ENCODE assay signal across 34 cellular contexts in the genomic region with DNA sequence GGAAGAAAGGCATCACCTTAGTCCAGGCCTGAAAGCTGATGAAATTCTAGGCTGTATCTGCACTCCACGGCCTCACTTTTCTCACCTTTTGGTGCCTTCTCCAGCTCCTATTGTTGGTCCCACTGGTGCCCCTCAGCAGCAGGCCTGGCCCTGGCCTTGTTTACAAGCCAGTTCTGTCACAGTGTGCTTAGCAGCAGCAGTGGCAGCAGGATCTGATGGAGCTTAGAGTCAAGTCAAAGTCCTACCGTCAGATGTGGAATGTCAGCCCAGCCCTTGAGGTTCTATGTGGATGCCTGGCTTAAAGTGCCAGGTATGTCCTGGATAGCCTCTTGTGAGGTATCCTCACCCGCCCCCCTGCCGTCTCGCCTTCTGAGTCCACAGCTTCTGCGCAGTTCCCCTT.
"Had no signal": no experiment of that assay in that cellular context is flagged by ENCODE, and none has a peak within 500 bp of the region (broad histone marks: within the 10 kb centered on the region; RNA-seq: fewer than 3 reads in every experiment).

No MANE protein-coding gene starts in this region.

- H3K9me3 ChIP-seq: adrenal gland, body of pancreas, esophagus muscularis mucosa, gastrocnemius medialis had no signal

- ATAC-seq: activated CD4-positive, CD25-positive, alpha-beta regulatory T cell treated with anti-CD3 and anti-CD28 coated beads, Interleukin-2, amount 50 U/mL, for 24 hours; activated CD8-positive, alpha-beta T cell treated with anti-CD3 and anti-CD28 coated beads for 36 hours; activated naive CD8-positive, alpha-beta T cell treated with anti-CD3 and anti-CD28 coated beads, Interleukin-2, amount 50 U/mL, for 24 hours; activated T-cell treated with anti-CD3 and anti-CD28 coated beads, Interleukin-2, amount 50 U/mL, for 4 hours; activated T-helper 17 cell treated with anti-CD3 and anti-CD28 coated beads, Interleukin-2, amount 50 U/mL, for 72 hours; body of pancreas; effector memory CD8-positive, alpha-beta T cell; foreskin keratinocyte; gastrocnemius medialis; T-cell; T-helper 17 cell had no signal

- H3K9me3 Mint-ChIP-seq: activated B cell treated with CpG ODN at 0.5 μM for 24 hours; activated CD8-positive, alpha-beta T cell treated with anti-CD3 and anti-CD28 coated beads for 36 hours; activated naive CD4-positive, alpha-beta T cell treated with anti-CD3 and anti-CD28 coated beads for 36 hours; activated naive CD4-positive, alpha-beta T cell treated with anti-CD3 and anti-CD28 coated beads, Interleukin-2, amount 50 U/mL, for 24 hours; activated naive CD8-positive, alpha-beta T cell treated with anti-CD3 and anti-CD28 coated beads for 36 hours; activated T-cell treated with anti-CD3 and anti-CD28 coated beads, Interleukin-2, amount 50 U/mL, for 4 hours; activated T-helper 17 cell treated with anti-CD3 and anti-CD28 coated beads, Interleukin-2, amount 50 U/mL, for 72 hours; effector memory CD8-positive, alpha-beta T cell; T-helper 2 cell treated with Interferon-gamma antibody and Interleukin-4, amounts not matched to agents 5 μg/mL and 100 μg/mL, for 36 hours had no signal

- H3K36me3 ChIP-seq: adrenal gland, esophagus muscularis mucosa, gastrocnemius medialis, WERI-Rb-1 had no signal

- FAIRE-seq: colon had no signal

- H3K4me3 Mint-ChIP-seq: activated B cell treated with CpG ODN at 0.5 μM for 24 hours; activated CD8-positive, alpha-beta T cell treated with anti-CD3 and anti-CD28 coated beads for 36 hours; activated naive CD4-positive, alpha-beta T cell treated with anti-CD3 and anti-CD28 coated beads for 36 hours; activated naive CD4-positive, alpha-beta T cell treated with anti-CD3 and anti-CD28 coated beads, Interleukin-2, amount 50 U/mL, for 24 hours; activated naive CD8-positive, alpha-beta T cell treated with anti-CD3 and anti-CD28 coated beads for 36 hours; activated naive CD8-positive, alpha-beta T cell treated with anti-CD3 and anti-CD28 coated beads, Interleukin-2, amount 50 U/mL, for 24 hours; activated T-cell treated with anti-CD3 and anti-CD28 coated beads, Interleukin-2, amount 50 U/mL, for 4 hours; activated T-helper 17 cell treated with anti-CD3 and anti-CD28 coated beads, Interleukin-2, amount 50 U/mL, for 72 hours; effector memory CD8-positive, alpha-beta T cell; T-cell; T-helper 17 cell; T-helper 2 cell treated with Interferon-gamma antibody and Interleukin-4, amounts not matched to agents 5 μg/mL and 100 μg/mL, for 36 hours had no signal

- H3K27ac Mint-ChIP-seq: activated B cell treated with CpG ODN at 0.5 μM for 24 hours; activated CD8-positive, alpha-beta T cell treated with anti-CD3 and anti-CD28 coated beads for 36 hours; activated naive CD4-positive, alpha-beta T cell treated with anti-CD3 and anti-CD28 coated beads for 36 hours; activated naive CD4-positive, alpha-beta T cell treated with anti-CD3 and anti-CD28 coated beads, Interleukin-2, amount 50 U/mL, for 24 hours; activated naive CD8-positive, alpha-beta T cell treated with anti-CD3 and anti-CD28 coated beads for 36 hours; activated naive CD8-positive, alpha-beta T cell treated with anti-CD3 and anti-CD28 coated beads, Interleukin-2, amount 50 U/mL, for 24 hours; activated T-helper 17 cell treated with anti-CD3 and anti-CD28 coated beads, Interleukin-2, amount 50 U/mL, for 72 hours; effector memory CD8-positive, alpha-beta T cell; T-cell; T-helper 17 cell; T-helper 2 cell treated with Interferon-gamma antibody and Interleukin-4, amounts not matched to agents 5 μg/mL and 100 μg/mL, for 36 hours had no signal

- H3K4me3 ChIP-seq: adrenal gland, body of pancreas, esophagus muscularis mucosa, gastrocnemius medialis had no signal

- H3K27me3 ChIP-seq: adrenal gland, body of pancreas, esophagus muscularis mucosa, gastrocnemius medialis had no signal

- H3K27ac ChIP-seq: adrenal gland, body of pancreas, esophagus muscularis mucosa, foreskin keratinocyte, gastrocnemius medialis, WERI-Rb-1 had no signal

- H3K4me1 Mint-ChIP-seq: activated B cell treated with CpG ODN at 0.5 μM for 24 hours; activated naive CD4-positive, alpha-beta T cell treated with anti-CD3 and anti-CD28 coated beads, Interleukin-2, amount 50 U/mL, for 24 hours; activated naive CD8-positive, alpha-beta T cell treated with anti-CD3 and anti-CD28 coated beads for 36 hours; activated naive CD8-positive, alpha-beta T cell treated with anti-CD3 and anti-CD28 coated beads, Interleukin-2, amount 50 U/mL, for 24 hours; activated T-helper 17 cell treated with anti-CD3 and anti-CD28 coated beads, Interleukin-2, amount 50 U/mL, for 72 hours; T-cell; T-helper 17 cell had no signal

- H3K4me1 ChIP-seq: adrenal gland, body of pancreas, esophagus muscularis mucosa, foreskin keratinocyte, gastrocnemius medialis had no signal

- H3K36me3 Mint-ChIP-seq: activated naive CD4-positive, alpha-beta T cell treated with anti-CD3 and anti-CD28 coated beads, Interleukin-2, amount 50 U/mL, for 24 hours; activated naive CD8-positive, alpha-beta T cell treated with anti-CD3 and anti-CD28 coated beads for 36 hours; T-cell had no signal

- DNase-seq: activated B cell treated with CpG ODN at 0.5 μM for 24 hours; activated CD4-positive, alpha-beta T cell treated with anti-CD3 and anti-CD28 coated beads for 48 hours; activated CD4-positive, alpha-beta T cell treated with anti-CD3 and anti-CD28 coated beads, Interleukin-2, amount 50 U/mL, for 1 hour; activated CD4-positive, alpha-beta T cell treated with anti-CD3 and anti-CD28 coated beads, Interleukin-2, amount 50 U/mL, for 48 hours; activated CD8-positive, alpha-beta memory T cell treated with anti-CD3 and anti-CD28 coated beads for 24 hours; activated CD8-positive, alpha-beta T cell treated with anti-CD3 and anti-CD28 coated beads for 36 hours; activated effector memory CD4-positive, alpha-beta T cell treated with anti-CD3 and anti-CD28 coated beads, Interleukin-2, amount 50 U/mL, for 16 hours; activated naive CD4-positive, alpha-beta T cell treated with anti-CD3 and anti-CD28 coated beads for 36 hours; activated naive CD8-positive, alpha-beta T cell treated with anti-CD3 and anti-CD28 coated beads for 36 hours; activated naive CD8-positive, alpha-beta T cell treated with anti-CD3 and anti-CD28 coated beads, Interleukin-2, amount 50 U/mL, for 24 hours; activated T-cell treated with anti-CD3 and anti-CD28 coated beads, Interleukin-2, amount 50 U/mL, for 4 hours; adrenal gland; amygdala; aorta; body of pancreas; caudate nucleus; cortex of kidney; dermis blood vessel endothelial cell; effector CD4-positive, alpha-beta T cell; effector memory CD8-positive, alpha-beta T cell; erythroblast; foreskin keratinocyte; gastrocnemius medialis; glutamatergic neuron; T-cell; T-helper 17 cell; T1000; WERI-Rb-1 had no signal
